In the genomic region with DNA sequence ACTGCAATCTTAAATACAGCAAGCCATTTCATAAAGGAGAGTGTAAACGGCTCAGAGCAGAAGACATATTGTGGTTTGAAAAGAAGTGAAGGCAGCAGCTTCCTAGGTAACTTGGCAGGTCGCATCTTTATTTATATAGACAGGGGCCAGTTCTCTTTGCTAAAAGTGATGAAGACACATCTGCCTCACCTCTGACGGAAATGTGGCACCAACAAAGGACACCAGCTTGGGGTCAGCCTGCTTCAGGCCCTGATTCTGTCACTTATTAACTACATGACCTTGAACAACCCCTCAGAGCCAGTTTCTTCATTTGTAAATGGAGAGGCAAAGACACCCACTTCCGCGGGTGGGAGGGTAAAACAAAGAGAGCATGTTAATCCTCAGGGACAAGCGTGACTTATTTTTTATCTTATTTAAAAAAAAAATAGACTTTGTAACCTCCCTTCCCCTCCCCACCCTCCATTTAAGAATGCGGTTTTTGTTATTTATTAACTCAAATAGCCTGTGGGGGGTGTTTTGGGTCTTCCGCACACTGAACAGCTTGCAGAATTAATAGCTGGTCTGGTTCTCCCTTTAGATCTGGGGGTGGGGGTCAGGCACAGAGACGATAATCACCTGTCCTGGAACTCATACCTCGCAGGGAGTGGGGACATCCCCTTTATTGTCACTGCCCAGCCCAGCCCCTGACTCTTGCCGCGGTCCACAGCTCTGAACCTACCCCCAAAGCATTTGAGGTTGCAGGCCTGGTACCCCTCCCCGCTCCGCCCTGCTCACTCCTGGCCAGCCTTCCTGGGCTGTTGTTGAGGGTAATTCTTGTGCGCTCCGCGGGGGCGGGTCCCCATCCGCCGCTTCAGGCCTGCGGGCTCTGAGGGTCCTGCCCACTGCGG, we compare ENCODE assay signal across 17 cellular contexts.
DNase-seq lines count a peak whose midpoint lies in the region; ATAC-seq and TF ChIP-seq lines count a peak whose summit lies in the region.
"Had no signal": no experiment of that assay in that cellular context is flagged by ENCODE, and none has a peak within 500 bp of the region (broad histone marks: within the 10 kb centered on the region; RNA-seq: fewer than 3 reads in every experiment).

No MANE protein-coding gene starts in this region.

- H3K9me2 ChIP-seq in HCT116 (ENCODE audit: insufficient read depth), result no peaks in the 10 kb centered on the region

- H3K4me2 ChIP-seq in HCT116 (ENCODE audit: low read length), result peak overlapping the region; percentile 60

- RAD21 ChIA-PET in HCT116 (lab: Charles Lee; ENCODE audit: low non-redundant PET in 1 of 2, low total read pairs in 2 of 2, uncharacterized antibody in 2 of 2, unreplicated experiment in 2 of 2), result no interaction called here

- no peaks in the 10 kb centered on the region for H4K20me1 ChIP-seq in HCT116 (ENCODE audit: insufficient read depth)

- H3K27ac ChIP-seq in HCT116 (ENCODE audit: low read depth, low read length) (peak overlapping the region; percentile 91), colonic mucosa (no peak overlapping the region), left lung (no peak overlapping the region), stomach (peak overlapping the region in 1 of 5 donors; percentile 4)
- H3K27ac ChIP-seq: esophagus muscularis mucosa had no signal

- H3K36me3 ChIP-seq in HCT116 (ENCODE audit: control insufficient read depth in 1 of 2, insufficient read depth in 2 of 2, low read length in 2 of 2) (peaks cover 0 to 15% of the 10 kb centered on the region in 2 experiments; a peak in 1 of 4 replicates), colonic mucosa (no peaks in the 10 kb centered on the region), left lung (no peaks in the 10 kb centered on the region), stomach (no peaks in the 10 kb centered on the region)
- H3K36me3 ChIP-seq: esophagus muscularis mucosa had no signal

- peak overlapping the region; percentile 88 for H2AFZ ChIP-seq in HCT116 (ENCODE audit: low read depth, low read length, poor library complexity, severe bottlenecking)

- POLR2A ChIA-PET in HCT116 (lab: Charles Lee), result interaction anchor here (1.3 to 1.4 kb wide), 2 partner anchors 8 to 135 kb away, joined by 3 to 4 read pairs; partner anchors contain the start of gene EHBP1

- no peaks in the 10 kb centered on the region for H3K4me1 Mint-ChIP-seq in activated T-helper 2 cell treated with anti-CD3 and anti-CD28 coated beads, Interferon-gamma antibody, Interleukin-2, Interleukin-4, amounts not matched to agents 10 μg/mL and 5 μg/mL and 100 μg/mL, durations not matched to agents 14 hours and 24 hours and 36 hours (ENCODE audit: low read depth)
- H3K4me1 Mint-ChIP-seq: central memory CD8-positive, alpha-beta T cell; natural killer cell had no signal

- H3K79me2 ChIP-seq in HCT116 (ENCODE audit: insufficient read depth, low read length), result no peaks in the 10 kb centered on the region

- H3K9me3 ChIP-seq in HCT116 (ENCODE audit: control insufficient read depth in 1 of 2, insufficient read depth in 1 of 2, low read depth in 1 of 2, low read length in 2 of 2), result peaks cover 0 to 8% of the 10 kb centered on the region in 2 experiments; a peak in 1 of 4 replicates
- H3K9me3 ChIP-seq in colonic mucosa, result no peaks in the 10 kb centered on the region
- no peaks in the 10 kb centered on the region for H3K9me3 ChIP-seq in left lung
- no peaks in the 10 kb centered on the region for H3K9me3 ChIP-seq in stomach
- H3K9me3 ChIP-seq: esophagus muscularis mucosa had no signal

- no TSS peak for BruUV-seq in HCT116 (replicated peaks; lab: Mats Ljungman, UMichigan)

- H3K4me3 Mint-ChIP-seq in activated T-helper 2 cell treated with anti-CD3 and anti-CD28 coated beads, Interferon-gamma antibody, Interleukin-2, Interleukin-4, amounts not matched to agents 10 μg/mL and 5 μg/mL and 100 μg/mL, durations not matched to agents 14 hours and 24 hours and 36 hours (ENCODE audit: low read depth), result no peak overlapping the region
- H3K4me3 Mint-ChIP-seq: activated CD8-positive, alpha-beta memory T cell treated with anti-CD3 and anti-CD28 coated beads, Interleukin-2, amount 10 ng/mL, durations not matched to agents 7 days and 5 days; activated naive CD8-positive, alpha-beta T cell; CD4-positive, alpha-beta T cell; central memory CD8-positive, alpha-beta T cell; natural killer cell had no signal

- peaks cover 26% of the 10 kb centered on the region for H3K27me3 Mint-ChIP-seq in activated T-helper 2 cell treated with anti-CD3 and anti-CD28 coated beads, Interferon-gamma antibody, Interleukin-2, Interleukin-4, amounts not matched to agents 10 μg/mL and 5 μg/mL and 100 μg/mL, durations not matched to agents 14 hours and 24 hours and 36 hours (ENCODE audit: low read depth)

- H3K36me3 Mint-ChIP-seq in activated T-helper 2 cell treated with anti-CD3 and anti-CD28 coated beads, Interferon-gamma antibody, Interleukin-2, Interleukin-4, amounts not matched to agents 10 μg/mL and 5 μg/mL and 100 μg/mL, durations not matched to agents 14 hours and 24 hours and 36 hours (ENCODE audit: low read depth), result no peaks in the 10 kb centered on the region
- H3K36me3 Mint-ChIP-seq: activated CD8-positive, alpha-beta memory T cell treated with anti-CD3 and anti-CD28 coated beads, Interleukin-2, amount 10 ng/mL, durations not matched to agents 7 days and 5 days; activated naive CD8-positive, alpha-beta T cell; natural killer cell had no signal

- intact Hi-C loops in HCT116 (cut with micrococcal nuclease) (no loop called here), colonic mucosa (cut with DNase I) (no loop called here), left lung (cut with DNase I) (no loop called here), stomach (cut with DNase I; ENCODE audit: low total_unique reads) (no loop called here)
- intact Hi-C loops in activated T-helper 2 cell treated with anti-CD3 and anti-CD28 coated beads, Interferon-gamma antibody, Interleukin-2, Interleukin-4, amounts not matched to agents 10 μg/mL and 5 μg/mL and 100 μg/mL, durations not matched to agents 14 hours and 24 hours and 36 hours (cut with micrococcal nuclease), result no loop called here

- CTCF ChIA-PET in HCT116 (lab: Charles Lee), result no interaction called here

- DNase-seq in HCT116 (ENCODE audit: low read depth, low spot score) (peak; percentile 49), colonic mucosa (peak; percentile 25), left lung (peak in 1 of 2 donors; percentile 61), stomach (no peak), T-helper 1 cell (no peak), UCSD-AML1 (lab: John Stamatoyannopoulos, UW; ENCODE audit: unreplicated experiment) (no peak)
- DNase-seq in activated T-helper 2 cell treated with anti-CD3 and anti-CD28 coated beads, Interferon-gamma antibody, Interleukin-2, Interleukin-4, amounts not matched to agents 10 μg/mL and 5 μg/mL and 100 μg/mL, durations not matched to agents 14 hours and 24 hours and 36 hours (ENCODE audit: low spot score), result no peak
- DNase-seq: activated CD8-positive, alpha-beta memory T cell treated with anti-CD3 and anti-CD28 coated beads, Interleukin-2, amount 10 ng/mL, durations not matched to agents 7 days and 5 days; CD4-positive, alpha-beta T cell; natural killer cell; NCI-H2029; NCI-H82; SHP77 had no signal

- no peak for TF ChIP-seq RAD21 in HCT116 (IDR thresholded peaks at IDR 0.05; ENCODE audit: low read depth)

- H3K27me3 ChIP-seq in HCT116 (ENCODE audit: insufficient read depth, low read length) (no peaks in the 10 kb centered on the region), colonic mucosa (no peaks in the 10 kb centered on the region), left lung (peaks cover 5 to 23% of the 10 kb centered on the region in 2 donors), stomach (peaks cover 0 to 10% (median 5%) of the 10 kb centered on the region in 3 donors)
- H3K27me3 ChIP-seq: esophagus muscularis mucosa had no signal

- ATAC-seq in HCT116 (peak; percentile 65), left lung (peak; percentile 19), GM19397 (IDR thresholded peaks at IDR 0.05; ENCODE audit: unreplicated experiment) (no peak)
- ATAC-seq: activated CD8-positive, alpha-beta memory T cell treated with anti-CD3 and anti-CD28 coated beads, Interleukin-2, amount 10 ng/mL, durations not matched to agents 7 days and 5 days; natural killer cell had no signal

- TF ChIP-seq CTCF in HCT116 (IDR thresholded peaks at IDR 0.05 in 2 of 3, conservative IDR thresholded peaks at IDR 0.05 in 1 of 3; ENCODE audit: borderline replicate concordance in 1 of 3, insufficient read depth in 1 of 3, low read depth in 2 of 3, low read length in 2 of 3), result no peak
- TF ChIP-seq CTCF in colonic mucosa (IDR thresholded peaks at IDR 0.05), result no peak
- TF ChIP-seq CTCF in left lung (IDR thresholded peaks at IDR 0.05), result no peak
- TF ChIP-seq CTCF in stomach (IDR thresholded peaks at IDR 0.05), result no peak

- H3K4me1 ChIP-seq in HCT116 (ENCODE audit: control insufficient read depth in 1 of 2, insufficient read depth in 2 of 2, low read length in 2 of 2), result peaks cover 43 to 51% of the 10 kb centered on the region in 2 experiments
- H3K4me1 ChIP-seq in colonic mucosa, result no peaks in the 10 kb centered on the region
- no peaks in the 10 kb centered on the region for H3K4me1 ChIP-seq in left lung
- H3K4me1 ChIP-seq in stomach, result peaks cover 13 to 38% (median 23%) of the 10 kb centered on the region in 4 donors

- H3K9me3 Mint-ChIP-seq in activated T-helper 2 cell treated with anti-CD3 and anti-CD28 coated beads, Interferon-gamma antibody, Interleukin-2, Interleukin-4, amounts not matched to agents 10 μg/mL and 5 μg/mL and 100 μg/mL, durations not matched to agents 14 hours and 24 hours and 36 hours, result no peaks in the 10 kb centered on the region
- H3K9me3 Mint-ChIP-seq: CD4-positive, alpha-beta T cell; central memory CD8-positive, alpha-beta T cell; natural killer cell had no signal

- 23 to 51% (median 33%) methylated on average over 22 of the region's 22 CpGs for WGBS in stomach, 5 donors

- H3K9ac ChIP-seq in HCT116 (ENCODE audit: low read length) (peak overlapping the region; percentile 36), colonic mucosa (ENCODE audit: low read depth in 2 of 2, low read length in 2 of 2) (no peak overlapping the region)

- no peak for TF ChIP-seq POLR2A in HCT116 (IDR thresholded peaks at IDR 0.05; ENCODE audit: borderline replicate concordance, extremely low read depth, insufficient read depth, insufficient read length)
- no peak for TF ChIP-seq POLR2A in stomach (IDR thresholded peaks at IDR 0.05)

- H3K4me3 ChIP-seq in HCT116 (replicated peaks in 1 of 2; ENCODE audit: low read depth in 1 of 2, low read length in 2 of 2) (peak overlapping the region in 1 of 2 experiments; percentile 40; a peak in 1 of 4 replicates), colonic mucosa (no peak overlapping the region), left lung (no peak overlapping the region), stomach (peak overlapping the region; percentile 29 to 47 (median 36))

- no peak for TF ChIP-seq EP300 in stomach (IDR thresholded peaks at IDR 0.05)

- H3K27ac Mint-ChIP-seq in activated T-helper 2 cell treated with anti-CD3 and anti-CD28 coated beads, Interferon-gamma antibody, Interleukin-2, Interleukin-4, amounts not matched to agents 10 μg/mL and 5 μg/mL and 100 μg/mL, durations not matched to agents 14 hours and 24 hours and 36 hours, result no peak overlapping the region
- H3K27ac Mint-ChIP-seq: activated CD8-positive, alpha-beta memory T cell treated with anti-CD3 and anti-CD28 coated beads, Interleukin-2, amount 10 ng/mL, durations not matched to agents 7 days and 5 days; activated naive CD8-positive, alpha-beta T cell; CD4-positive, alpha-beta T cell; natural killer cell had no signal

TF ChIP-seq in HCT116, 20 proteins besides CTCF, POLR2A, EP300 and RAD21 (continues in another document):
- peak; percentile 64 for TF ChIP-seq SP1 (IDR thresholded peaks at IDR 0.05; ENCODE audit: low read depth)

Comparison
In these comparisons a context has a peak if more than half of its experiments do, and no peak if none do; other contexts are left out.
1. DNase-seq: peak in HCT116 (single experiment) and colonic mucosa (single experiment); none in stomach (single experiment), activated T-helper 2 cell treated with anti-CD3 and anti-CD28 coated beads, Interferon-gamma antibody, Interleukin-2, Interleukin-4, amounts not matched to agents 10 μg/mL and 5 μg/mL and 100 μg/mL, durations not matched to agents 14 hours and 24 hours and 36 hours (single experiment), T-helper 1 cell (0 of 5) and UCSD-AML1 (single experiment).
2. H3K4me3 ChIP-seq: peak in stomach (4 of 4); none in colonic mucosa (single experiment) and left lung (0 of 2).